28 cellular contexts compared by ENCODE assay signal in genomic region chr19:20860339-20860738, GRCh38.
"Had no signal": no experiment of that assay in that cellular context is flagged by ENCODE, and none has a peak within 500 bp of the region (broad histone marks: within the 10 kb centered on the region; RNA-seq: fewer than 3 reads in every experiment).

No MANE protein-coding gene starts in this region.

- H3K4me1 Mint-ChIP-seq: stimulated activated effector memory CD8-positive, alpha-beta T cell treated with anti-CD3 and anti-CD28 coated beads, Interleukin-12 subunit alpha, Interleukin-12 subunit beta, amount 100 ng/mL, for 72 hours; stimulated activated memory B cell treated with anti-CD40 and anti-IgM and Interleukin-4, amounts not matched to agents 10 μg/mL and 1 μg/mL and 100 μg/mL, for 72 hours; stimulated activated naive B cell treated with anti-CD40 and anti-IgM and Interleukin-4, amounts not matched to agents 10 μg/mL and 1 μg/mL and 100 μg/mL, for 72 hours; stimulated activated naive CD8-positive, alpha-beta T cell treated with anti-CD3 and anti-CD28 coated beads, Interleukin-15, amount 100 ng/mL, for 72 hours had no signal

- H3K27me3 Mint-ChIP-seq: stimulated activated memory B cell treated with anti-CD40 and anti-IgM and Interleukin-4, amounts not matched to agents 10 μg/mL and 1 μg/mL and 100 μg/mL, for 72 hours; stimulated activated naive B cell treated with anti-CD40 and anti-IgM and Interleukin-4, amounts not matched to agents 10 μg/mL and 1 μg/mL and 100 μg/mL, for 72 hours; stimulated activated naive CD8-positive, alpha-beta T cell treated with anti-CD3 and anti-CD28 coated beads, Interleukin-15, amount 100 ng/mL, for 72 hours; stimulated activated naive CD8-positive, alpha-beta T cell treated with anti-CD3 and anti-CD28 coated beads, Interleukin-15, Interleukin-2, amounts not matched to agents 100 ng/mL and 50 ng/mL, for 24 hours; type B pancreatic cell had no signal

- H3K36me3 Mint-ChIP-seq: stimulated activated effector memory CD8-positive, alpha-beta T cell treated with anti-CD3 and anti-CD28 coated beads, Interleukin-12 subunit alpha, Interleukin-12 subunit beta, amount 100 ng/mL, for 72 hours; stimulated activated memory B cell treated with anti-CD40 and anti-IgM and Interleukin-4, amounts not matched to agents 10 μg/mL and 1 μg/mL and 100 μg/mL, for 72 hours; type B pancreatic cell had no signal

- H3K4me1 ChIP-seq: stomach, suprapubic skin, testis, tibial artery, tibial nerve, transverse colon, upper lobe of left lung, upper lobe of right lung, uterus, vagina had no signal

- H3K4me3 Mint-ChIP-seq: stimulated activated effector memory CD8-positive, alpha-beta T cell treated with anti-CD3 and anti-CD28 coated beads, Interleukin-12 subunit alpha, Interleukin-12 subunit beta, amount 100 ng/mL, for 72 hours; stimulated activated memory B cell treated with anti-CD40 and anti-IgM and Interleukin-4, amounts not matched to agents 10 μg/mL and 1 μg/mL and 100 μg/mL, for 72 hours; stimulated activated naive B cell treated with anti-CD40 and anti-IgM and Interleukin-4, amounts not matched to agents 10 μg/mL and 1 μg/mL and 100 μg/mL, for 72 hours; stimulated activated naive CD8-positive, alpha-beta T cell treated with anti-CD3 and anti-CD28 coated beads, Interleukin-15, amount 100 ng/mL, for 72 hours; stimulated activated naive CD8-positive, alpha-beta T cell treated with anti-CD3 and anti-CD28 coated beads, Interleukin-15, Interleukin-2, amounts not matched to agents 100 ng/mL and 50 ng/mL, for 24 hours; type B pancreatic cell had no signal

- H3K4me3 ChIP-seq: stomach, suprapubic skin, testis, thoracic aorta, thyroid gland, tibial artery, tibial nerve, transverse colon, upper lobe of left lung, upper lobe of right lung, uterus, vagina had no signal

- ATAC-seq: stimulated activated effector memory CD8-positive, alpha-beta T cell treated with anti-CD3 and anti-CD28 coated beads, Interleukin-12 subunit alpha, Interleukin-12 subunit beta, amount 100 ng/mL, for 72 hours; stimulated activated memory B cell treated with anti-CD40 and anti-IgM and Interleukin-4, amounts not matched to agents 10 μg/mL and 1 μg/mL and 100 μg/mL, for 72 hours; stimulated activated naive B cell treated with anti-CD40 and anti-IgM and Interleukin-4, amounts not matched to agents 10 μg/mL and 1 μg/mL and 100 μg/mL, for 72 hours; stimulated activated naive CD8-positive, alpha-beta T cell treated with anti-CD3 and anti-CD28 coated beads, Interleukin-15, amount 100 ng/mL, for 72 hours; stimulated activated naive CD8-positive, alpha-beta T cell treated with anti-CD3 and anti-CD28 coated beads, Interleukin-15, Interleukin-2, amounts not matched to agents 100 U/mL and 50 U/mL, for 24 hours; upper lobe of right lung had no signal

- H3K27ac Mint-ChIP-seq: stimulated activated effector memory CD8-positive, alpha-beta T cell treated with anti-CD3 and anti-CD28 coated beads, Interleukin-12 subunit alpha, Interleukin-12 subunit beta, amount 100 ng/mL, for 72 hours; stimulated activated memory B cell treated with anti-CD40 and anti-IgM and Interleukin-4, amounts not matched to agents 10 μg/mL and 1 μg/mL and 100 μg/mL, for 72 hours; stimulated activated naive B cell treated with anti-CD40 and anti-IgM and Interleukin-4, amounts not matched to agents 10 μg/mL and 1 μg/mL and 100 μg/mL, for 72 hours; stimulated activated naive CD8-positive, alpha-beta T cell treated with anti-CD3 and anti-CD28 coated beads, Interleukin-15, amount 100 ng/mL, for 72 hours; stimulated activated naive CD8-positive, alpha-beta T cell treated with anti-CD3 and anti-CD28 coated beads, Interleukin-15, Interleukin-2, amounts not matched to agents 100 ng/mL and 50 ng/mL, for 24 hours; type B pancreatic cell had no signal

- H3K27me3 ChIP-seq: stomach, suprapubic skin, testis, thyroid gland, tibial artery, tibial nerve, transverse colon, upper lobe of left lung, upper lobe of right lung, uterus, vagina had no signal

- H3K36me3 ChIP-seq: stomach, suprapubic skin, thoracic aorta, thyroid gland, tibial artery, tibial nerve, transverse colon, upper lobe of left lung, upper lobe of right lung, uterus, vagina had no signal

- DNase-seq: stimulated activated CD4-positive, alpha-beta T cell treated with anti-CD3 and anti-CD28 coated beads, Interleukin-2, amount 100 ng/mL, for 48 hours; stimulated activated CD4-positive, alpha-beta T cell treated with anti-CD3 and anti-CD28 coated beads, Interleukin-4, amount 100 ng/mL, for 1 hour; stimulated activated CD4-positive, alpha-beta T cell treated with anti-CD3 and anti-CD28 coated beads, Interleukin-4, amount 100 ng/mL, for 24 hours; stimulated activated CD4-positive, alpha-beta T cell treated with anti-CD3 and anti-CD28 coated beads, Interleukin-4, amount 100 ng/mL, for 4 hours; stimulated activated CD8-positive, alpha-beta memory T cell treated with anti-CD3 and anti-CD28 coated beads, Interleukin-4, amount 100 ng/mL, for 48 hours; stimulated activated naive B cell treated with anti-CD40 and anti-IgM and Interleukin-4, amounts not matched to agents 10 μg/mL and 1 μg/mL and 100 μg/mL, for 72 hours; stimulated activated naive CD4-positive, alpha-beta T cell; stimulated activated naive CD4-positive, alpha-beta T cell treated with Interleukin-2 at 50 U/mL for 16 hours; stimulated activated naive CD8-positive, alpha-beta T cell treated with anti-CD3 and anti-CD28 coated beads, Interleukin-15, amount 100 ng/mL, for 72 hours; stimulated activated naive CD8-positive, alpha-beta T cell treated with anti-CD3 and anti-CD28 coated beads, Interleukin-15, Interleukin-2, amounts not matched to agents 100 U/mL and 50 U/mL, for 24 hours; stomach; substantia nigra; testis; thyroid gland; tibial artery; transverse colon; trophoblast cell; upper lobe of left lung; upper lobe of right lung; uterus had no signal

- H3K27ac ChIP-seq: stomach, suprapubic skin, testis, thoracic aorta, thyroid gland, tibial artery, tibial nerve, transverse colon, upper lobe of left lung, upper lobe of right lung, uterus, vagina had no signal

- H3K9me3 ChIP-seq: testis, thyroid gland, uterus, vagina had no signal
